19 cellular contexts compared by ENCODE assay signal in the genomic region with DNA sequence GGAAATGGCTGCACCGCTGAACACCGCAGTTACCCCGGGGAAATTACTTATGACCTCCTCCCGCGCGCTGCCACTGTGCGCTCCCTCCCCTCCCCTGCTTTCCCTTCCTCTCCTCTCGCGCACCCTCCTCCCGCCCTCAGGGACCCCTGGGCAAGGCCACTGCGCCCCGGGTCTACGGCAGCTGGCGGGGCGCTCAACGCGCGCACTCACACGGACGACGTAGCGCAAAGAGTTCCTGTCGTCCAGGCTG. TPM values are rescaled to one million over a fixed set of nuclear protein-coding genes. Genes with fewer than 3 reads are reported as not detected.
DNase-seq lines count a peak whose midpoint lies in the region; ATAC-seq and TF ChIP-seq lines count a peak whose summit lies in the region.
"Had no signal": no experiment of that assay in that cellular context is flagged by ENCODE, and none has a peak within 500 bp of the region (broad histone marks: within the 10 kb centered on the region; RNA-seq: fewer than 3 reads in every experiment).

No MANE protein-coding gene starts in this region.

- H3K9me3 ChIP-seq in iPS-15b (ENCODE audit: control insufficient read depth, insufficient read depth, low read length) (no peaks in the 10 kb centered on the region), gastrocnemius medialis (no peaks in the 10 kb centered on the region)

- no peaks in the 10 kb centered on the region for H3K79me2 ChIP-seq in GM23338 (replicated peaks; ENCODE audit: insufficient read depth)

- ATAC-seq in GM23338 (no peak; the same call in 2 of the 3 replicates), activated B cell treated with CpG ODN at 0.5 μM for 24 hours (ENCODE audit: low read depth) (no peak), GM21447 (IDR thresholded peaks at IDR 0.05; ENCODE audit: unreplicated experiment) (no peak), HG02970 (IDR thresholded peaks at IDR 0.05; ENCODE audit: low FRiP score, unreplicated experiment) (no peak), gastrocnemius medialis (no peak)

- H3K36me3 Mint-ChIP-seq in GM23338 (ENCODE audit: low read depth) (no peaks in the 10 kb centered on the region; the same call in 1 of the 3 replicates), activated B cell treated with CpG ODN at 0.5 μM for 24 hours (ENCODE audit: low read depth) (no peaks in the 10 kb centered on the region), osteocyte (ENCODE audit: unreplicated experiment) (no peaks in the 10 kb centered on the region)
- H3K36me3 Mint-ChIP-seq: activated naive CD8-positive, alpha-beta T cell had no signal

- POLR2A ChIA-PET in activated B cell treated with CpG ODN at 0.5 μM for 24 hours (lab: Charles Lee): no interaction called here

- peak overlapping the region; percentile 81 for H2AFZ ChIP-seq in GM23338

- peaks cover 19% of the 10 kb centered on the region for H3K4me1 Mint-ChIP-seq in GM23338
- peaks cover 20% of the 10 kb centered on the region for H3K4me1 Mint-ChIP-seq in activated B cell treated with CpG ODN at 0.5 μM for 24 hours
- H3K4me1 Mint-ChIP-seq in osteocyte (ENCODE audit: unreplicated experiment): peaks cover 57% of the 10 kb centered on the region

- H3K9me2 ChIP-seq in GM23338 (ENCODE audit: insufficient read depth): no peaks in the 10 kb centered on the region

- peak; percentile 59 for DNase-seq in GM23338 (ENCODE audit: low spot score)
- no peak for DNase-seq in activated B cell treated with CpG ODN at 0.5 μM for 24 hours
- no peak for DNase-seq in osteocyte (ENCODE audit: extremely low spot score, unreplicated experiment)
- DNase-seq in NCI-H1417 treated with DMSO at 0.1 percent for 48 hours (lab: John Stamatoyannopoulos, UW): no peak
- DNase-seq in gastrocnemius medialis: no peak
- DNase-seq: activated T-cell treated with anti-CD3 and anti-CD28 coated beads, Interleukin-2, amount 50 U/mL, for 1 hour; NCI-H1930; NCI-H524 treated with DMSO at 0.1 percent for 48 hours; occipital lobe; stimulated activated naive B cell treated with anti-CD40 and anti-IgM and Interleukin-4, amounts not matched to agents 10 μg/mL and 1 μg/mL and 100 μg/mL, for 72 hours had no signal

- intact Hi-C loops in activated B cell treated with CpG ODN at 0.5 μM for 24 hours (cut with micrococcal nuclease): no loop called here
- intact Hi-C loops in gastrocnemius medialis (cut with DNase I; ENCODE audit: low total_unique reads): no loop called here

- H3K27ac Mint-ChIP-seq in GM23338: no peak overlapping the region
- H3K27ac Mint-ChIP-seq in activated B cell treated with CpG ODN at 0.5 μM for 24 hours: no peak overlapping the region
- H3K27ac Mint-ChIP-seq in osteocyte (ENCODE audit: unreplicated experiment): peak overlapping the region; percentile 87
- H3K27ac Mint-ChIP-seq: activated naive CD8-positive, alpha-beta T cell; memory B cell; stimulated activated naive B cell treated with anti-CD40 and anti-IgM and Interleukin-4, amounts not matched to agents 10 μg/mL and 1 μg/mL and 100 μg/mL, for 72 hours had no signal

- TF ChIP-seq CTCF in GM23338 (conservative IDR thresholded peaks at IDR 0.05; ENCODE audit: low read depth in 2 of 2) (no peak), activated B cell treated with CpG ODN at 0.5 μM for 24 hours (IDR thresholded peaks at IDR 0.05) (no peak), osteocyte (IDR thresholded peaks at IDR 0.05) (no peak), gastrocnemius medialis (IDR thresholded peaks at IDR 0.05 in 4 of 5, conservative IDR thresholded peaks at IDR 0.05 in 1 of 5) (no peak)

- H3K9ac ChIP-seq in iPS-15b (ENCODE audit: low read depth, low read length): peak overlapping the region; percentile 47

- CTCF ChIA-PET in activated B cell treated with CpG ODN at 0.5 μM for 24 hours (lab: Charles Lee): no interaction called here

- peaks cover 3% of the 10 kb centered on the region; the same call in 1 of the 2 replicates for H3F3A ChIP-seq in GM23338 (replicated peaks; ENCODE audit: low read depth)

- H3K4me2 ChIP-seq in GM23338: peak overlapping the region; percentile 93

- no peaks in the 10 kb centered on the region for H4K20me1 ChIP-seq in GM23338 (replicated peaks; ENCODE audit: insufficient read depth)

- H3K4me1 ChIP-seq in GM23338 (ENCODE audit: insufficient read depth): peaks cover 19% of the 10 kb centered on the region
- H3K4me1 ChIP-seq in iPS-15b (ENCODE audit: control insufficient read depth, insufficient read depth, low read length): peaks cover 6% of the 10 kb centered on the region
- H3K4me1 ChIP-seq in gastrocnemius medialis: peaks cover 0 to 9% of the 10 kb centered on the region in 2 donors
- H3K4me1 ChIP-seq: foreskin keratinocyte had no signal

- peaks cover 67% of the 10 kb centered on the region for H3K27me3 Mint-ChIP-seq in GM23338 (ENCODE audit: insufficient read depth, low read depth, poor library complexity)
- peaks cover 32% of the 10 kb centered on the region for H3K27me3 Mint-ChIP-seq in activated B cell treated with CpG ODN at 0.5 μM for 24 hours
- no peaks in the 10 kb centered on the region for H3K27me3 Mint-ChIP-seq in osteocyte (ENCODE audit: unreplicated experiment)

- TF ChIP-seq POLR2A in gastrocnemius medialis (IDR thresholded peaks at IDR 0.05): no peak

- peak overlapping the region; percentile 73 for H3K4me3 Mint-ChIP-seq in GM23338
- H3K4me3 Mint-ChIP-seq in activated B cell treated with CpG ODN at 0.5 μM for 24 hours: peak overlapping the region; percentile 24
- no peak overlapping the region for H3K4me3 Mint-ChIP-seq in osteocyte (ENCODE audit: unreplicated experiment)
- H3K4me3 Mint-ChIP-seq: activated naive CD8-positive, alpha-beta T cell; memory B cell had no signal

- in situ Hi-C loops in gastrocnemius medialis (cut with MboI; ENCODE audit: low sequenced_read_pairs in 4 of 4): no loop called here

- H3K27me3 ChIP-seq in GM23338 (ENCODE audit: insufficient read depth) (peaks cover 87% of the 10 kb centered on the region), iPS-15b (ENCODE audit: control insufficient read depth, insufficient read depth, low read length) (peaks cover 13% of the 10 kb centered on the region), gastrocnemius medialis (peaks cover 79 to 84% (median 84%) of the 10 kb centered on the region in 3 donors)

- H3K4me3 ChIP-seq in GM23338 (peak overlapping the region; percentile 76), iPS-15b (ENCODE audit: low read depth, low read length) (peak overlapping the region; percentile 53), gastrocnemius medialis (no peak overlapping the region)
- H3K4me3 ChIP-seq: SK-N-MC, skin epidermis had no signal

- H3K27ac ChIP-seq in GM23338 (ENCODE audit: low read depth) (no peak overlapping the region), gastrocnemius medialis (no peak overlapping the region)
- H3K27ac ChIP-seq: foreskin keratinocyte, SK-N-MC, skin epidermis had no signal

- H3K36me3 ChIP-seq in GM23338 (ENCODE audit: insufficient read depth): no peaks in the 10 kb centered on the region
- H3K36me3 ChIP-seq in iPS-15b (ENCODE audit: control insufficient read depth, insufficient read depth, low read length): no peaks in the 10 kb centered on the region
- no peaks in the 10 kb centered on the region for H3K36me3 ChIP-seq in gastrocnemius medialis

- no peaks in the 10 kb centered on the region for H3K9me3 Mint-ChIP-seq in GM23338
- peaks cover 2% of the 10 kb centered on the region for H3K9me3 Mint-ChIP-seq in activated B cell treated with CpG ODN at 0.5 μM for 24 hours
- no peaks in the 10 kb centered on the region for H3K9me3 Mint-ChIP-seq in osteocyte (ENCODE audit: unreplicated experiment)

TF ChIP-seq in GM23338, 12 proteins besides CTCF, POLR2A, EP300 and RAD21:
- TF ChIP-seq NANOG (IDR thresholded peaks at IDR 0.05; ENCODE audit: borderline replicate concordance) (no peak), EZH2phosphoT487 (IDR thresholded peaks at IDR 0.05; ENCODE audit: unreplicated experiment) (peak; percentile 48), ZNF114 (CRISPR knock-in tag; IDR thresholded peaks at IDR 0.05) (no peak)

RNA-seq across cellular contexts. Expression of a gene that starts 7.9 kb away (rescaled TPM):
- total RNA-seq in GM23338 (2014; rRNA removed; shearing (Covaris generic)): 0.28 and 0.31 TPM in 2 replicates
- polyA plus RNA-seq in GM23338 (2016; fragmentation: Nextera tagmentation; extraction: Ambion mirVana): 0.07 TPM in 1 of 2 replicates, not detected in the other
- total RNA-seq in activated B cell treated with CpG ODN at 0.5 μM for 24 hours (0.38 TPM in 1 of 2 replicates, not detected in the other), osteocyte (not detected in 2 replicates), gastrocnemius medialis (not detected)
- total RNA-seq: cardiac septum, foreskin keratinocyte, occipital lobe had no signal
- polyA plus RNA-seq: foreskin keratinocyte had no signal

RNA-seq across cellular contexts. Expression of a gene that starts 20.2 kb away (rescaled TPM):
- 2.5 and 3.8 TPM in 2 replicates for total RNA-seq in GM23338 (2014; rRNA removed; shearing (Covaris generic))
- polyA plus RNA-seq in GM23338 (2016; fragmentation: Nextera tagmentation; extraction: Ambion mirVana): 0.89 and 1.4 TPM in 2 replicates
- total RNA-seq in activated B cell treated with CpG ODN at 0.5 μM for 24 hours (not detected in 2 replicates), osteocyte (not detected in 2 replicates), gastrocnemius medialis (not detected)
- total RNA-seq: cardiac septum, foreskin keratinocyte, occipital lobe had no signal
- polyA plus RNA-seq: foreskin keratinocyte had no signal

Comparison
In these comparisons a context has a peak if more than half of its experiments do, and no peak if none do; other contexts are left out.
1. H3K4me3 ChIP-seq: peak in GM23338 (single experiment) and iPS-15b (single experiment); none in gastrocnemius medialis (0 of 4).